27 cellular contexts compared by ENCODE assay signal in genomic region chr10:122326385-122326784, GRCh38. TPM values are rescaled to one million over a fixed set of nuclear protein-coding genes. Genes with fewer than 3 reads are reported as not detected.
DNase-seq lines count a peak whose midpoint lies in the region; ATAC-seq and TF ChIP-seq lines count a peak whose summit lies in the region.
"Had no signal": no experiment of that assay in that cellular context is flagged by ENCODE, and none has a peak within 500 bp of the region (broad histone marks: within the 10 kb centered on the region; RNA-seq: fewer than 3 reads in every experiment).

No MANE protein-coding gene starts in this region.

- no peaks in the 10 kb centered on the region for H3K36me3 ChIP-seq in spleen
- H3K36me3 ChIP-seq: breast epithelium, right atrium auricular region, tibial nerve had no signal

- peaks cover 0 to under 1% (median 0%) of the 10 kb centered on the region in 8 donors for H3K9me3 ChIP-seq in spleen
- H3K9me3 ChIP-seq: breast epithelium, right atrium auricular region, tibial nerve had no signal

- no peak overlapping the region for H3K27ac Mint-ChIP-seq in chondrocyte (ENCODE audit: unreplicated experiment)
- H3K27ac Mint-ChIP-seq: CD4-positive, CD25-positive, alpha-beta regulatory T cell; HFFc6; nephron progenitor cell; stimulated activated naive CD8-positive, alpha-beta T cell treated with anti-CD3 and anti-CD28 coated beads, Interleukin-15, Interleukin-2, amounts not matched to agents 100 ng/mL and 50 ng/mL, for 24 hours had no signal

- peaks cover 0 to 18% (median 0%) of the 10 kb centered on the region in 6 donors for H3K4me1 ChIP-seq in spleen
- H3K4me1 ChIP-seq: breast epithelium, parathyroid adenoma, right atrium auricular region had no signal

- H3K27me3 ChIP-seq in spleen (replicated peaks in 1 of 7) = peaks cover 0 to 17% (median 0%) of the 10 kb centered on the region in 7 donors
- H3K27me3 ChIP-seq: breast epithelium, right atrium auricular region, tibial nerve had no signal

- H3K27ac ChIP-seq in cingulate gyrus (ENCODE audit: low read depth, low read length) = peak overlapping the region; percentile 99
- H3K27ac ChIP-seq in spleen = no peak overlapping the region
- H3K27ac ChIP-seq: breast epithelium, GM23248, parathyroid adenoma, right atrium auricular region, tibial nerve had no signal

- peaks cover 18% of the 10 kb centered on the region for H3K4me1 Mint-ChIP-seq in chondrocyte (ENCODE audit: low read depth)
- H3K4me1 Mint-ChIP-seq: CD4-positive, CD25-positive, alpha-beta regulatory T cell had no signal

- peaks cover 10% of the 10 kb centered on the region for H3K9me3 Mint-ChIP-seq in chondrocyte (ENCODE audit: low read depth)
- H3K9me3 Mint-ChIP-seq: HFFc6; stimulated activated naive CD8-positive, alpha-beta T cell treated with anti-CD3 and anti-CD28 coated beads, Interleukin-15, Interleukin-2, amounts not matched to agents 100 ng/mL and 50 ng/mL, for 24 hours had no signal

- ATAC-seq in GM19351 (IDR thresholded peaks at IDR 0.05; ENCODE audit: unreplicated experiment) = peak; percentile 85
- ATAC-seq in HG03025 (IDR thresholded peaks at IDR 0.05; ENCODE audit: low FRiP score, unreplicated experiment) = peak; percentile 79

- TF ChIP-seq POLR2A in spleen (IDR thresholded peaks at IDR 0.05) = no peak

- TF ChIP-seq CTCF in spleen (IDR thresholded peaks at IDR 0.05 in 8 of 11, conservative IDR thresholded peaks at IDR 0.05 in 3 of 11) (no peak), chondrocyte (IDR thresholded peaks at IDR 0.05) (no peak)

- 65 to 82% (median 72%) methylated on average over 5 of the region's 5 CpGs for WGBS in spleen, 5 donors

- no peak overlapping the region for H3K4me3 Mint-ChIP-seq in chondrocyte (ENCODE audit: unreplicated experiment)
- H3K4me3 Mint-ChIP-seq: CD4-positive, CD25-positive, alpha-beta regulatory T cell; HFFc6; nephron progenitor cell; stimulated activated naive CD8-positive, alpha-beta T cell treated with anti-CD3 and anti-CD28 coated beads, Interleukin-15, Interleukin-2, amounts not matched to agents 100 ng/mL and 50 ng/mL, for 24 hours had no signal

- no peak overlapping the region for H3K4me3 ChIP-seq in spleen
- H3K4me3 ChIP-seq: breast epithelium, GM23248, right atrium auricular region, tibial nerve had no signal

- no peak for DNase-seq in HuH-7.5 (ENCODE audit: low spot score)
- no peak for DNase-seq in HK-2 (ENCODE audit: unreplicated experiment)
- DNase-seq in spleen = no peak
- DNase-seq in chondrocyte (ENCODE audit: low spot score) = no peak
- DNase-seq: activated CD4-positive, alpha-beta T cell treated with anti-CD3 and anti-CD28 coated beads, Interleukin-2, amount 50 U/mL, for 1 hour; activated naive CD4-positive, alpha-beta T cell treated with anti-CD3 and anti-CD28 coated beads, Interleukin-2, amount 50 U/mL, for 16 hours; amygdala; CD4-positive, CD25-positive, alpha-beta regulatory T cell; GM23248; HFFc6; islet precursor cell; NCI-H1105 treated with DMSO at 0.1 percent for 48 hours; NCI-H2029; NCI-H2227 treated with DMSO at 0.1 percent for 48 hours; NCI-H748 treated with DMSO at 0.1 percent for 48 hours; nephron progenitor cell; Right ventricle myocardium superior; stimulated activated CD4-positive, alpha-beta T cell treated with anti-CD3 and anti-CD28 coated beads, Interleukin-2, amount 100 ng/mL, for 48 hours; T-helper 9 cell had no signal

- no peaks in the 10 kb centered on the region for H3K27me3 Mint-ChIP-seq in chondrocyte (ENCODE audit: low read depth)

- peaks cover 1% of the 10 kb centered on the region for H3K36me3 Mint-ChIP-seq in chondrocyte (ENCODE audit: low read depth)
- H3K36me3 Mint-ChIP-seq: CD4-positive, CD25-positive, alpha-beta regulatory T cell had no signal

- intact Hi-C loops in spleen (cut with DNase I; ENCODE audit: low total_unique reads) = no loop called here

RNA-seq across cellular contexts. Expression of gene PLEKHA1, which starts 48.1 kb away (rescaled TPM):
- 10 to 100 TPM; 19.3 to 31.1 (median 24.1) TPM for total RNA-seq in spleen
- 10 to 100 TPM in 1 of 3 donors, 1 to 10 TPM in 2; 7.9 to 10.6 (median 9.3) TPM for polyA plus RNA-seq in spleen
- 63.7 to 69.8 TPM (median 64.5 TPM) in 3 replicates for total RNA-seq in chondrocyte

RNA-seq across cellular contexts. Expression of gene BTBD16, which starts 55.3 kb away (rescaled TPM):
- total RNA-seq in spleen (not detected), chondrocyte (0.10 to 0.29 TPM in 2 of 3 replicates, not detected in the other)
- under 1 TPM in 2 of 3 donors, not detected in 1; 0.04 to 0.10 TPM for polyA plus RNA-seq in spleen
- total RNA-seq: CD4-positive, CD25-positive, alpha-beta regulatory T cell; GM23248; HFFc6; right atrium auricular region; Right ventricle myocardium superior had no signal
- polyA plus RNA-seq: GM23248 had no signal
